29 cellular contexts compared by ENCODE assay signal in genomic region chr1:83559531-83559930, GRCh38.
DNase-seq lines count a peak whose midpoint lies in the region; ATAC-seq and TF ChIP-seq lines count a peak whose summit lies in the region.
"Had no signal": no experiment of that assay in that cellular context is flagged by ENCODE, and none has a peak within 500 bp of the region (broad histone marks: within the 10 kb centered on the region; RNA-seq: fewer than 3 reads in every experiment).

No MANE protein-coding gene starts in this region.

- H3K36me3 Mint-ChIP-seq in neural crest cell (ENCODE audit: low read depth) = no peaks in the 10 kb centered on the region
- H3K36me3 Mint-ChIP-seq: activated naive CD8-positive, alpha-beta T cell treated with anti-CD3 and anti-CD28 coated beads, Interleukin-2, amount 10 ng/mL, durations not matched to agents 7 days and 5 days; CD4-positive, alpha-beta memory T cell; IgD-negative memory B cell; memory B cell had no signal

- no peak for TF ChIP-seq CTCF in neural crest cell (conservative IDR thresholded peaks at IDR 0.05)

- no peak overlapping the region for H3K9ac ChIP-seq in BLaER1

- H3K27ac ChIP-seq in BLaER1 = no peak overlapping the region
- H3K27ac ChIP-seq: esophagus squamous epithelium had no signal

- no peak overlapping the region for H3K4me3 Mint-ChIP-seq in neural crest cell
- H3K4me3 Mint-ChIP-seq: activated CD4-positive, alpha-beta T cell treated with anti-CD3 and anti-CD28 coated beads for 36 hours; activated naive CD8-positive, alpha-beta T cell treated with anti-CD3 and anti-CD28 coated beads, Interleukin-2, amount 10 ng/mL, durations not matched to agents 7 days and 5 days; activated T-cell treated with anti-CD3 and anti-CD28 coated beads, Interleukin-2, amount 50 U/mL, for 24 hours; CD4-positive, alpha-beta memory T cell; dendritic cell treated with granulocyte-macrophage colony-stimulating factor and Interleukin-4, amounts not matched to agents 40 ng/mL and 50 ng/mL, for 4 days; memory B cell; T-helper 17 cell had no signal

- H3K9me3 ChIP-seq in BLaER1 = no peaks in the 10 kb centered on the region
- H3K9me3 ChIP-seq: esophagus squamous epithelium had no signal

- ATAC-seq in HG02610 (IDR thresholded peaks at IDR 0.05; ENCODE audit: unreplicated experiment) = peak; percentile 30
- no peak for ATAC-seq in HG03139 (IDR thresholded peaks at IDR 0.05; ENCODE audit: unreplicated experiment)
- ATAC-seq in GM21717 (IDR thresholded peaks at IDR 0.05; ENCODE audit: unreplicated experiment) = no peak
- ATAC-seq: activated CD4-positive, alpha-beta T cell treated with anti-CD3 and anti-CD28 coated beads for 36 hours; left colon; Right ventricle myocardium inferior; SK-N-SH treated with all-trans-retinoic acid at 6 μM for 48 hours; T-helper 17 cell had no signal

- DNase-seq in MV-4-11 (lab: John Stamatoyannopoulos, UW) (peak; percentile 62), neural crest cell (ENCODE audit: low read depth, low spot score) (no peak), NCI-H774 (lab: John Stamatoyannopoulos, UW) (no peak), NOMO-1 (lab: John Stamatoyannopoulos, UW; ENCODE audit: unreplicated experiment in 2 of 2) (no peak)
- DNase-seq: activated CD4-positive, alpha-beta T cell treated with anti-CD3 and anti-CD28 coated beads for 36 hours; activated gamma-delta T cell; activated naive CD8-positive, alpha-beta T cell treated with anti-CD3 and anti-CD28 coated beads, Interleukin-2, amount 10 ng/mL, durations not matched to agents 7 days and 5 days; activated T-cell treated with anti-CD3 and anti-CD28 coated beads, Interleukin-2, amount 50 U/mL, for 24 hours; CD4-positive, alpha-beta memory T cell; central memory CD4-positive, alpha-beta T cell; esophagus squamous epithelium; HCEC 1CT; hippocampal formation; left colon; NCI-H1105 treated with DMSO at 0.1 percent for 48 hours; NCI-H2081; NCI-H345; NCI-H748 treated with DMSO at 0.1 percent for 48 hours; stimulated activated naive CD4-positive, alpha-beta T cell treated with Interleukin-2 at 50 U/mL for 16 hours; T-helper 17 cell had no signal

- H3K4me3 ChIP-seq in BLaER1 = no peak overlapping the region
- H3K4me3 ChIP-seq: esophagus squamous epithelium had no signal

- no peaks in the 10 kb centered on the region for H3K36me3 ChIP-seq in BLaER1
- H3K36me3 ChIP-seq: esophagus squamous epithelium had no signal

- no peaks in the 10 kb centered on the region for H3K27me3 ChIP-seq in BLaER1
- H3K27me3 ChIP-seq: esophagus squamous epithelium had no signal

- H3K4me1 ChIP-seq in BLaER1 = peaks cover 20% of the 10 kb centered on the region
- H3K4me1 ChIP-seq: esophagus squamous epithelium had no signal

- peak overlapping the region; percentile 31; the same call in 1 of the 2 replicates for H3K4me2 ChIP-seq in BLaER1

- peak overlapping the region; percentile 83 for H3K27ac Mint-ChIP-seq in neural crest cell (ENCODE audit: unreplicated experiment)
- H3K27ac Mint-ChIP-seq: activated CD4-positive, alpha-beta T cell treated with anti-CD3 and anti-CD28 coated beads for 36 hours; activated naive CD8-positive, alpha-beta T cell treated with anti-CD3 and anti-CD28 coated beads, Interleukin-2, amount 10 ng/mL, durations not matched to agents 7 days and 5 days; activated T-cell treated with anti-CD3 and anti-CD28 coated beads, Interleukin-2, amount 50 U/mL, for 24 hours; CD4-positive, alpha-beta memory T cell; dendritic cell treated with granulocyte-macrophage colony-stimulating factor and Interleukin-4, amounts not matched to agents 40 ng/mL and 50 ng/mL, for 4 days; memory B cell; T-helper 17 cell had no signal

- no peaks in the 10 kb centered on the region for H4K20me1 ChIP-seq in BLaER1

- H3K27me3 Mint-ChIP-seq in neural crest cell (ENCODE audit: low read depth) = no peaks in the 10 kb centered on the region
- H3K27me3 Mint-ChIP-seq: activated CD4-positive, alpha-beta T cell treated with anti-CD3 and anti-CD28 coated beads for 36 hours; activated naive CD8-positive, alpha-beta T cell treated with anti-CD3 and anti-CD28 coated beads, Interleukin-2, amount 10 ng/mL, durations not matched to agents 7 days and 5 days; activated T-cell treated with anti-CD3 and anti-CD28 coated beads, Interleukin-2, amount 50 U/mL, for 24 hours; CD4-positive, alpha-beta memory T cell; dendritic cell treated with granulocyte-macrophage colony-stimulating factor and Interleukin-4, amounts not matched to agents 40 ng/mL and 50 ng/mL, for 4 days; IgD-negative memory B cell; memory B cell; T-helper 17 cell had no signal

- H3K4me1 Mint-ChIP-seq in neural crest cell = peaks cover 29% of the 10 kb centered on the region
- H3K4me1 Mint-ChIP-seq: activated CD4-positive, alpha-beta T cell treated with anti-CD3 and anti-CD28 coated beads for 36 hours; CD4-positive, alpha-beta memory T cell; T-helper 17 cell had no signal

- H3K9me3 Mint-ChIP-seq in neural crest cell = no peaks in the 10 kb centered on the region
- H3K9me3 Mint-ChIP-seq: activated T-cell treated with anti-CD3 and anti-CD28 coated beads, Interleukin-2, amount 50 U/mL, for 24 hours; memory B cell had no signal
